27 cellular contexts compared by ENCODE assay signal in the genomic region with DNA sequence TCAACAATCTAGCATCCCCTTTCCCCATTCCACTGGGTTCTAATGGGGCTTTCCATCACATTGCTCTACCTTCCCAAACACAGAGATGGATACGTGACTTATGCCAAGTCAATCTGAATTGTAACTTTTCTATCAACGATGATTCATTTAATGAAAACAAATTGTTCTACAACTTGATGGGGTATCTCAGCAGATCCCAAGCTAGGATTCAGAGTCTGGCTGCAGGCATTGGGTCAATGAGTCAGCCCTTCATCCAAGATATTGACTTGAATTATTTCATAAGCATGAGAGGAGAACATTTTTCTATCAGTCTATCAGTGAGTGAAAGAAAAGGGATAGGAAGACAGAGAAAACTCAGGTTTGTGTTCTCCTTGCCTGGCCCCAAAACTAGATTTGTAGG. TPM values are rescaled to one million over a fixed set of nuclear protein-coding genes. Genes with fewer than 3 reads are reported as not detected.
"Had no signal": no experiment of that assay in that cellular context is flagged by ENCODE, and none has a peak within 500 bp of the region (broad histone marks: within the 10 kb centered on the region; RNA-seq: fewer than 3 reads in every experiment).

No MANE protein-coding gene starts in this region.

- DNase-seq: activated CD4-positive, alpha-beta T cell treated with anti-CD3 and anti-CD28 coated beads, Interleukin-2, amount 10 ng/mL, durations not matched to agents 7 days and 5 days; activated CD4-positive, CD25-positive, alpha-beta regulatory T cell treated with anti-CD3 and anti-CD28 coated beads, Interleukin-2, amount 50 U/mL, for 72 hours; activated CD8-positive, alpha-beta memory T cell treated with anti-CD3 and anti-CD28 coated beads, Interleukin-2, amount 10 ng/mL, durations not matched to agents 7 days and 5 days; activated CD8-positive, alpha-beta T cell treated with anti-CD3 and anti-CD28 coated beads for 36 hours; activated effector memory CD4-positive, alpha-beta T cell treated with anti-CD3 and anti-CD28 coated beads, Interleukin-2, amount 50 U/mL, for 16 hours; activated naive CD4-positive, alpha-beta T cell treated with anti-CD3 and anti-CD28 coated beads, Interleukin-2, amount 10 ng/mL, durations not matched to agents 7 days and 5 days; activated naive CD8-positive, alpha-beta T cell treated with anti-CD3 and anti-CD28 coated beads, Interleukin-2, amount 50 U/mL, for 24 hours; activated T-cell treated with anti-CD3 and anti-CD28 coated beads for 4 hours; aorta; cerebellar nuclear complex; cortex of kidney; endodermal cell; foreskin melanocyte; naive thymus-derived CD8-positive, alpha-beta T cell; spleen; stimulated activated CD4-positive, alpha-beta T cell treated with anti-CD3 and anti-CD28 coated beads, Interleukin-4, amount 100 ng/mL, for 24 hours; stimulated activated naive CD8-positive, alpha-beta T cell treated with anti-CD3 and anti-CD28 coated beads, Interleukin-15, amount 100 ng/mL, for 72 hours; tibial artery; WERI-Rb-1 had no signal

- H3K36me3 Mint-ChIP-seq: activated CD8-positive, alpha-beta memory T cell treated with anti-CD3 and anti-CD28 coated beads, Interleukin-2, amount 10 ng/mL, durations not matched to agents 7 days and 5 days; activated naive CD4-positive, alpha-beta T cell treated with anti-CD3 and anti-CD28 coated beads, Interleukin-2, amount 10 ng/mL, durations not matched to agents 7 days and 5 days; naive thymus-derived CD8-positive, alpha-beta T cell; neural progenitor cell had no signal

- H3K27ac Mint-ChIP-seq: activated CD4-positive, alpha-beta T cell treated with anti-CD3 and anti-CD28 coated beads, Interleukin-2, amount 10 ng/mL, durations not matched to agents 7 days and 5 days; activated CD8-positive, alpha-beta memory T cell treated with anti-CD3 and anti-CD28 coated beads, Interleukin-2, amount 10 ng/mL, durations not matched to agents 7 days and 5 days; activated CD8-positive, alpha-beta T cell treated with anti-CD3 and anti-CD28 coated beads for 36 hours; activated naive CD4-positive, alpha-beta T cell treated with anti-CD3 and anti-CD28 coated beads, Interleukin-2, amount 10 ng/mL, durations not matched to agents 7 days and 5 days; activated naive CD8-positive, alpha-beta T cell treated with anti-CD3 and anti-CD28 coated beads, Interleukin-2, amount 50 U/mL, for 24 hours; endodermal cell; naive thymus-derived CD8-positive, alpha-beta T cell; neural progenitor cell; stimulated activated naive CD8-positive, alpha-beta T cell treated with anti-CD3 and anti-CD28 coated beads, Interleukin-15, amount 100 ng/mL, for 72 hours; T-helper 2 cell treated with Interferon-gamma antibody and Interleukin-4, amounts not matched to agents 5 μg/mL and 100 μg/mL, for 36 hours had no signal

- ATAC-seq: activated CD8-positive, alpha-beta memory T cell treated with anti-CD3 and anti-CD28 coated beads, Interleukin-2, amount 10 ng/mL, durations not matched to agents 7 days and 5 days; activated CD8-positive, alpha-beta T cell treated with anti-CD3 and anti-CD28 coated beads for 36 hours; activated naive CD8-positive, alpha-beta T cell treated with anti-CD3 and anti-CD28 coated beads, Interleukin-2, amount 50 U/mL, for 24 hours; left lobe of liver; naive thymus-derived CD8-positive, alpha-beta T cell; sciatic nerve; stimulated activated naive CD8-positive, alpha-beta T cell treated with anti-CD3 and anti-CD28 coated beads, Interleukin-15, amount 100 ng/mL, for 72 hours had no signal

- H3K9ac ChIP-seq: neural progenitor cell had no signal

- H3K9me3 ChIP-seq: spleen, tibial artery had no signal

- H3K36me3 ChIP-seq: neural progenitor cell, spleen, tibial artery, WERI-Rb-1 had no signal

- H3K4me1 Mint-ChIP-seq: activated CD4-positive, alpha-beta T cell treated with anti-CD3 and anti-CD28 coated beads, Interleukin-2, amount 10 ng/mL, durations not matched to agents 7 days and 5 days; activated CD8-positive, alpha-beta memory T cell treated with anti-CD3 and anti-CD28 coated beads, Interleukin-2, amount 10 ng/mL, durations not matched to agents 7 days and 5 days; activated naive CD4-positive, alpha-beta T cell treated with anti-CD3 and anti-CD28 coated beads, Interleukin-2, amount 10 ng/mL, durations not matched to agents 7 days and 5 days; activated naive CD8-positive, alpha-beta T cell treated with anti-CD3 and anti-CD28 coated beads, Interleukin-2, amount 50 U/mL, for 24 hours; naive thymus-derived CD8-positive, alpha-beta T cell; neural progenitor cell; stimulated activated naive CD8-positive, alpha-beta T cell treated with anti-CD3 and anti-CD28 coated beads, Interleukin-15, amount 100 ng/mL, for 72 hours had no signal

- H2AFZ ChIP-seq: neural progenitor cell had no signal

- H3K4me3 Mint-ChIP-seq: activated CD4-positive, alpha-beta T cell treated with anti-CD3 and anti-CD28 coated beads, Interleukin-2, amount 10 ng/mL, durations not matched to agents 7 days and 5 days; activated CD8-positive, alpha-beta memory T cell treated with anti-CD3 and anti-CD28 coated beads, Interleukin-2, amount 10 ng/mL, durations not matched to agents 7 days and 5 days; activated CD8-positive, alpha-beta T cell treated with anti-CD3 and anti-CD28 coated beads for 36 hours; activated naive CD4-positive, alpha-beta T cell treated with anti-CD3 and anti-CD28 coated beads, Interleukin-2, amount 10 ng/mL, durations not matched to agents 7 days and 5 days; activated naive CD8-positive, alpha-beta T cell treated with anti-CD3 and anti-CD28 coated beads, Interleukin-2, amount 50 U/mL, for 24 hours; endodermal cell; naive thymus-derived CD8-positive, alpha-beta T cell; neural progenitor cell; stimulated activated naive CD8-positive, alpha-beta T cell treated with anti-CD3 and anti-CD28 coated beads, Interleukin-15, amount 100 ng/mL, for 72 hours; T-helper 2 cell treated with Interferon-gamma antibody and Interleukin-4, amounts not matched to agents 5 μg/mL and 100 μg/mL, for 36 hours had no signal

- H3K4me3 ChIP-seq: lung, neural progenitor cell, spleen, tibial artery had no signal

- H3K4me2 ChIP-seq: neural progenitor cell had no signal

- H3K4me1 ChIP-seq: neural progenitor cell, spleen, tibial artery had no signal

- H3K27me3 ChIP-seq: neural progenitor cell, spleen, tibial artery had no signal

- H3K27ac ChIP-seq: neural progenitor cell, spleen, tibial artery, WERI-Rb-1 had no signal

- H3K9me3 Mint-ChIP-seq: activated CD4-positive, alpha-beta T cell treated with anti-CD3 and anti-CD28 coated beads, Interleukin-2, amount 10 ng/mL, durations not matched to agents 7 days and 5 days; activated CD8-positive, alpha-beta T cell treated with anti-CD3 and anti-CD28 coated beads for 36 hours; activated naive CD4-positive, alpha-beta T cell treated with anti-CD3 and anti-CD28 coated beads, Interleukin-2, amount 10 ng/mL, durations not matched to agents 7 days and 5 days; activated naive CD8-positive, alpha-beta T cell treated with anti-CD3 and anti-CD28 coated beads, Interleukin-2, amount 50 U/mL, for 24 hours; endodermal cell; naive thymus-derived CD8-positive, alpha-beta T cell; neural progenitor cell; stimulated activated naive CD8-positive, alpha-beta T cell treated with anti-CD3 and anti-CD28 coated beads, Interleukin-15, amount 100 ng/mL, for 72 hours; T-helper 2 cell treated with Interferon-gamma antibody and Interleukin-4, amounts not matched to agents 5 μg/mL and 100 μg/mL, for 36 hours had no signal

RNA-seq across cellular contexts. Expression of a gene that starts 15.0 kb away (rescaled TPM):
- total RNA-seq: activated CD8-positive, alpha-beta T cell treated with anti-CD3 and anti-CD28 coated beads for 36 hours; endodermal cell; epithelial cell of proximal tubule; kidney epithelial cell; naive thymus-derived CD8-positive, alpha-beta T cell; renal cortical epithelial cell had no signal
